ENCODE assay signal across 8 cellular contexts in the genomic region with DNA sequence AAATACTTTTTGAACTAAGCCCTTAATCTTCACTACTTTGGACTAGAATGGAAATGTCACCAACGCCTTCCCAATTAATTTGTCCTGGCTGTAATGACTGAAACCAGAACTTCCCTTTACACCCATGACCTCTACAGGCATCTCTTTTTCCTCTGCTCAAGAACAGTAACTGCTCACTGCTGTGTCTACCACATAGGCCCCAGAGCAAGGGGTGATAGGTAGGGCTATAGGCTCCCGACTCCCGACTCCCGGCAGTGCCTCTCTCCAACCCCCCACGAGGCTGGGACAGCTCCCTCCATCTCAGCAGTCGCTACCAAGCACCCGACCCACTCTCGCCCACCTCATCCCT. TPM values are rescaled to one million over a fixed set of nuclear protein-coding genes. Genes with fewer than 3 reads are reported as not detected.
DNase-seq lines count a peak whose midpoint lies in the region; ATAC-seq and TF ChIP-seq lines count a peak whose summit lies in the region.

No MANE protein-coding gene starts in this region.

- H3K9ac ChIP-seq in iPS-20b (ENCODE audit: low read depth, low read length) (peak overlapping the region; percentile 74; the same call in 1 of the 2 replicates), subcutaneous abdominal adipose tissue (ENCODE audit: low read length in 5 of 5) (peak overlapping the region; percentile 80 to 89 (median 87))

- DNase-seq in AG04449 (ENCODE audit: low read depth, low spot score) (no peak), dermis blood vessel endothelial cell (no peak), posterior cingulate gyrus (no peak)
- DNase-seq in activated T-helper 2 cell treated with anti-CD3 and anti-CD28 coated beads, Interferon-gamma antibody, Interleukin-2, Interleukin-4, amounts not matched to agents 10 μg/mL and 5 μg/mL and 100 μg/mL, durations not matched to agents 14 hours and 24 hours and 36 hours (ENCODE audit: low spot score) = no peak

- ATAC-seq in GM19035 (IDR thresholded peaks at IDR 0.05; ENCODE audit: unreplicated experiment) (peak; percentile 53), HG03159 (IDR thresholded peaks at IDR 0.05; ENCODE audit: unreplicated experiment) (peak; percentile 47)

- H3K4me1 Mint-ChIP-seq in activated T-helper 2 cell treated with anti-CD3 and anti-CD28 coated beads, Interferon-gamma antibody, Interleukin-2, Interleukin-4, amounts not matched to agents 10 μg/mL and 5 μg/mL and 100 μg/mL, durations not matched to agents 14 hours and 24 hours and 36 hours (ENCODE audit: low read depth) = peaks cover 38% of the 10 kb centered on the region

- H3K36me3 ChIP-seq in iPS-20b (ENCODE audit: insufficient read depth, low read depth, low read length) = no peaks in the 10 kb centered on the region
- H3K36me3 ChIP-seq in subcutaneous abdominal adipose tissue (ENCODE audit: control insufficient read depth in 5 of 5, insufficient read depth in 5 of 5, low read length in 5 of 5) = no peaks in the 10 kb centered on the region

- TF ChIP-seq CTCF in AG04449 (IDR thresholded peaks at IDR 0.05; ENCODE audit: insufficient read depth, low read length, missing control alignments) = no peak

- H3K36me3 Mint-ChIP-seq in activated T-helper 2 cell treated with anti-CD3 and anti-CD28 coated beads, Interferon-gamma antibody, Interleukin-2, Interleukin-4, amounts not matched to agents 10 μg/mL and 5 μg/mL and 100 μg/mL, durations not matched to agents 14 hours and 24 hours and 36 hours (ENCODE audit: low read depth) = peaks cover 12% of the 10 kb centered on the region

- H3K9me3 ChIP-seq in iPS-20b (ENCODE audit: insufficient read depth, low read depth, low read length) (no peaks in the 10 kb centered on the region), subcutaneous abdominal adipose tissue (ENCODE audit: control insufficient read depth in 5 of 5, low read length in 5 of 5) (no peaks in the 10 kb centered on the region)

- H3K27me3 Mint-ChIP-seq in activated T-helper 2 cell treated with anti-CD3 and anti-CD28 coated beads, Interferon-gamma antibody, Interleukin-2, Interleukin-4, amounts not matched to agents 10 μg/mL and 5 μg/mL and 100 μg/mL, durations not matched to agents 14 hours and 24 hours and 36 hours (ENCODE audit: low read depth) = peaks cover 2% of the 10 kb centered on the region

- peaks cover 20% of the 10 kb centered on the region; the same call in 1 of the 2 replicates for H3K4me1 ChIP-seq in iPS-20b (ENCODE audit: insufficient read depth, low read length)
- H3K4me1 ChIP-seq in subcutaneous abdominal adipose tissue (ENCODE audit: control insufficient read depth in 5 of 5, insufficient read depth in 5 of 5, low read length in 5 of 5) = peaks cover 4 to 18% (median 15%) of the 10 kb centered on the region in 5 donors

- peak overlapping the region; percentile 64 for H3K4me3 ChIP-seq in AG04449 (ENCODE audit: low read depth, low read length)
- H3K4me3 ChIP-seq in iPS-20b (ENCODE audit: low read length) = peak overlapping the region; percentile 79
- peak overlapping the region; percentile 85 to 89 (median 89) for H3K4me3 ChIP-seq in subcutaneous abdominal adipose tissue (ENCODE audit: low read depth in 1 of 5, low read length in 5 of 5)

- intact Hi-C loops in activated T-helper 2 cell treated with anti-CD3 and anti-CD28 coated beads, Interferon-gamma antibody, Interleukin-2, Interleukin-4, amounts not matched to agents 10 μg/mL and 5 μg/mL and 100 μg/mL, durations not matched to agents 14 hours and 24 hours and 36 hours (cut with micrococcal nuclease) = loop anchor here (1.0 kb wide), 1 partner anchor 8 kb away; no protein-coding TSS in a partner anchor
- intact Hi-C loops in posterior cingulate gyrus (cut with DNase I) = loop anchor here (5.0 kb wide), 2 partner anchors 148 to 257 kb away; no protein-coding TSS in a partner anchor

- POLR2A ChIA-PET in AG04449 (lab: Yijun Ruan, JAX) = no interaction called here

- H3K27ac ChIP-seq in iPS-20b (ENCODE audit: low read length) (no peak overlapping the region), subcutaneous abdominal adipose tissue (ENCODE audit: low read depth, low read length) (peak overlapping the region; percentile 93)

- H3K4me3 Mint-ChIP-seq in activated T-helper 2 cell treated with anti-CD3 and anti-CD28 coated beads, Interferon-gamma antibody, Interleukin-2, Interleukin-4, amounts not matched to agents 10 μg/mL and 5 μg/mL and 100 μg/mL, durations not matched to agents 14 hours and 24 hours and 36 hours (ENCODE audit: low read depth) = peak overlapping the region; percentile 84

- peaks cover 73% of the 10 kb centered on the region for H3K27me3 ChIP-seq in iPS-20b (ENCODE audit: insufficient read depth, low read length)
- no peaks in the 10 kb centered on the region for H3K27me3 ChIP-seq in subcutaneous abdominal adipose tissue (ENCODE audit: control insufficient read depth in 5 of 5, insufficient read depth in 4 of 5, low read length in 5 of 5)

- H3K9me3 Mint-ChIP-seq in activated T-helper 2 cell treated with anti-CD3 and anti-CD28 coated beads, Interferon-gamma antibody, Interleukin-2, Interleukin-4, amounts not matched to agents 10 μg/mL and 5 μg/mL and 100 μg/mL, durations not matched to agents 14 hours and 24 hours and 36 hours = no peaks in the 10 kb centered on the region

- CTCF ChIA-PET in AG04449 (lab: Yijun Ruan, JAX) = no interaction called here

- peak overlapping the region; percentile 94 for H3K27ac Mint-ChIP-seq in activated T-helper 2 cell treated with anti-CD3 and anti-CD28 coated beads, Interferon-gamma antibody, Interleukin-2, Interleukin-4, amounts not matched to agents 10 μg/mL and 5 μg/mL and 100 μg/mL, durations not matched to agents 14 hours and 24 hours and 36 hours

RNA-seq across cellular contexts. Expression of a gene that starts 0.4 kb away (rescaled TPM):
- total RNA-seq in activated T-helper 2 cell treated with anti-CD3 and anti-CD28 coated beads, Interferon-gamma antibody, Interleukin-2, Interleukin-4, amounts not matched to agents 10 μg/mL and 5 μg/mL and 100 μg/mL, durations not matched to agents 14 hours and 24 hours and 36 hours = 0.30 and 0.52 TPM in 2 replicates
- total RNA-seq in dermis blood vessel endothelial cell = 0.14 and 0.17 TPM in 2 replicates
